Comparison of ENCODE assay signal across 1 cellular context in the genomic region with DNA sequence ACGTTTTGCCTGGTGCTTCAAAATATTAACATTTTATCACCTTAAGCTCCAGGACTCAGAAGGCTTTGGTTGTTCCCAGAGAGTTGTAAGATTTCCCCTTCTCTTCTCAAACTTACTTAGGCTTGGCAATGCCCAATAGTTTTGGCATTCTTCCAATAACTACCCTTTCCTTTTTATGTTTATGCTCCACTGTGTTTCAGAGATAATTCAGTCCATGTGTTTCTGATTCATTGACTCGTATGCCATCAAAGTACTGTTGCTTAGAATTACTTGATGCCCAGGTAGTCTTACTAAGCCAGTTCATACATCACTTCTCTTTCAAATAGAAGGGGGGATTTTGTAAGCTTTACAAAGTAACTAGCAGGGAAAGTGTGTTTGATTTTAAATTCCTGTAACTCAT.
TF ChIP-seq lines count a peak whose summit lies in the region.

No MANE protein-coding gene starts in this region.

TF ChIP-seq in HepG2, 621 proteins besides CTCF, POLR2A, EP300 and RAD21 (continued from another document):
- TF ChIP-seq BRF2 (CRISPR knock-in tag; IDR thresholded peaks at IDR 0.05) (no peak), ZNF101 (CRISPR knock-in tag; IDR thresholded peaks at IDR 0.05; ENCODE audit: borderline replicate concordance, low read depth) (no peak), ZNF160 (CRISPR knock-in tag; IDR thresholded peaks at IDR 0.05) (no peak), ZNF782 (CRISPR knock-in tag; IDR thresholded peaks at IDR 0.05; ENCODE audit: borderline replicate concordance) (no peak), PHF21A (CRISPR knock-in tag; IDR thresholded peaks at IDR 0.05) (no peak), ZNF121 (CRISPR knock-in tag; IDR thresholded peaks at IDR 0.05) (no peak), ZC3H13 (CRISPR knock-in tag; IDR thresholded peaks at IDR 0.05) (no peak), KDM5B (CRISPR knock-in tag; IDR thresholded peaks at IDR 0.05; ENCODE audit: borderline replicate concordance) (no peak), ETV6 (CRISPR knock-in tag; conservative IDR thresholded peaks at IDR 0.05) (no peak), MAFK (conservative IDR thresholded peaks at IDR 0.05 in 1 of 2, IDR thresholded peaks at IDR 0.05 in 1 of 2; ENCODE audit: low read length in 2 of 2) (no peak), ZNF136 (CRISPR knock-in tag; IDR thresholded peaks at IDR 0.05; ENCODE audit: low read depth) (no peak)
- TF ChIP-seq, protein P1, sequence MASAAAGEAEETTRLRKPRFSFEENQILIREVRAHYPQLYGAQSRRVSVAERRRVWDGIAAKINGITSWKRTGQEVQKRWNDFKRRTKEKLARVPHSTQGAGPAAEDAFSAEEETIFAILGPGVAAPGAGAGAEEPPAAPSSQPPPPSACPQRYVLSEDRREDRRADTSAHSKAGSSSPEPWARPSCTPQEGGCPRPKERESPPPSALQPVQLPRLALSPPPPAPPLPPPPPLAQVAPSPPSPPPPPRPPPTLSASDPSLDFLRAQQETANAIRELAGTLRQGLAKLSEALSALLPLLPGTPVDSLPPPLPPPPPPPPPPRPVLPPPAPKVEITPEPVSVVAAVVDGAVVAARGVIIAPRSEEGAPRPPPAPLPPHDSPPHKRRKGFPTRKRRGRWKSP (CRISPR knock-in tag; IDR thresholded peaks at IDR 0.05) = no peak
- TF ChIP-seq, protein P2, sequence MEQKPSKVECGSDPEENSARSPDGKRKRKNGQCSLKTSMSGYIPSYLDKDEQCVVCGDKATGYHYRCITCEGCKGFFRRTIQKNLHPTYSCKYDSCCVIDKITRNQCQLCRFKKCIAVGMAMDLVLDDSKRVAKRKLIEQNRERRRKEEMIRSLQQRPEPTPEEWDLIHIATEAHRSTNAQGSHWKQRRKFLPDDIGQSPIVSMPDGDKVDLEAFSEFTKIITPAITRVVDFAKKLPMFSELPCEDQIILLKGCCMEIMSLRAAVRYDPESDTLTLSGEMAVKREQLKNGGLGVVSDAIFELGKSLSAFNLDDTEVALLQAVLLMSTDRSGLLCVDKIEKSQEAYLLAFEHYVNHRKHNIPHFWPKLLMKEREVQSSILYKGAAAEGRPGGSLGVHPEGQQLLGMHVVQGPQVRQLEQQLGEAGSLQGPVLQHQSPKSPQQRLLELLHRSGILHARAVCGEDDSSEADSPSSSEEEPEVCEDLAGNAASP (CRISPR knock-in tag; IDR thresholded peaks at IDR 0.05; ENCODE audit: borderline replicate concordance) = no peak
